ENCODE assay signal across 10 cellular contexts in the genomic region with DNA sequence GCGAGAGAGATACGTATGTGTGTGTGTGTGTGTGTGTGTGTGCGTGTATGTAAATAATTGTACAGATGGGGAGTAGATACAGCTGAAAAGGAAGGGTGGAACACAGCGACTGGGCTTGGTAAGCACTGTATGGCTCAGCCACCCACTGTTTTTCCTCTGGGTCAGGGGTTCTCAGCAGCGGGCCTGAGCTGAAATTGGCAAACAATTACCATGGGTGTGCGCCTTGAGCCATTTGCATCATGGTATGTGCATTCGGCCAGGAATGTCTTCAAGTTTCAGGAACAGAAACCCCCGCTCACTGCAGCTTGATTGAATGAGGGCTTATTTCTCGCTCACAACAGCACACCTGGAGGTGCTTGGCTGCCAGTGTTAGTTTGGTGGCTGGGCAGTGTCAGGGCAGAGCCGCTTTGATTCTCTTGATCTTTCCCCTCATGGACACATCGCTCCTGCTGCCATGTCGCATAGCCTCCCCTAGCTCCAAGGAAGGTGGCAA.
DNase-seq lines count a peak whose midpoint lies in the region; ATAC-seq and TF ChIP-seq lines count a peak whose summit lies in the region.
"Had no signal": no experiment of that assay in that cellular context is flagged by ENCODE, and none has a peak within 500 bp of the region (broad histone marks: within the 10 kb centered on the region; RNA-seq: fewer than 3 reads in every experiment).

No MANE protein-coding gene starts in this region.

- H3K27ac Mint-ChIP-seq in CD8-positive, alpha-beta memory T cell, result no peak overlapping the region

- DNase-seq in Daoy (ENCODE audit: low read depth) (peak; percentile 64), choroid plexus epithelial cell (ENCODE audit: low read depth) (peak; percentile 76), DMS53 treated with DMSO at 0.1 percent for 48 hours (lab: John Stamatoyannopoulos, UW; ENCODE audit: unreplicated experiment) (no peak), NCI-H1436 treated with DMSO at 0.1 percent for 48 hours (lab: John Stamatoyannopoulos, UW) (no peak), BE2C (no peak)
- no peak for DNase-seq in CD8-positive, alpha-beta memory T cell
- DNase-seq: amygdala had no signal

- ATAC-seq in GM19468 (IDR thresholded peaks at IDR 0.05; ENCODE audit: extremely low read depth, unreplicated experiment) (peak; percentile 41), HG03439 (IDR thresholded peaks at IDR 0.05; ENCODE audit: unreplicated experiment) (peak; percentile 61)

- H3K4me1 Mint-ChIP-seq in CD8-positive, alpha-beta memory T cell, result peaks cover 0 to 6% (median 0%) of the 10 kb centered on the region in 3 donors

- H3K4me3 Mint-ChIP-seq in CD8-positive, alpha-beta memory T cell, result no peak overlapping the region

- H3K4me3 ChIP-seq in choroid plexus epithelial cell (ENCODE audit: low read depth, low read length) (no peak overlapping the region), BE2C (ENCODE audit: low read depth, low read length) (no peak overlapping the region)
- H3K4me3 ChIP-seq in CD8-positive, alpha-beta memory T cell (ENCODE audit: low read length), result no peak overlapping the region
- H3K4me3 ChIP-seq: thoracic aorta had no signal

- H3K9me3 ChIP-seq in BE2C, result no peaks in the 10 kb centered on the region
- H3K9me3 ChIP-seq in CD8-positive, alpha-beta memory T cell (ENCODE audit: low read length), result no peaks in the 10 kb centered on the region
- H3K9me3 ChIP-seq: thoracic aorta had no signal

- H3K9me3 Mint-ChIP-seq in CD8-positive, alpha-beta memory T cell, result no peaks in the 10 kb centered on the region

- CTCF ChIA-PET in CD8-positive, alpha-beta memory T cell (lab: Charles Lee), result no interaction called here

- peaks cover 6% of the 10 kb centered on the region for H3K36me3 ChIP-seq in BE2C
- H3K36me3 ChIP-seq in CD8-positive, alpha-beta memory T cell (ENCODE audit: insufficient read depth, low read length), result no peaks in the 10 kb centered on the region
- H3K36me3 ChIP-seq: thoracic aorta had no signal

- no peak overlapping the region for H3K27ac ChIP-seq in CD8-positive, alpha-beta memory T cell (ENCODE audit: low read depth, low read length)
- H3K27ac ChIP-seq: thoracic aorta had no signal

- TF ChIP-seq CTCF in choroid plexus epithelial cell (conservative IDR thresholded peaks at IDR 0.05; ENCODE audit: low read depth, low read length) (no peak), BE2C (IDR thresholded peaks at IDR 0.05; ENCODE audit: low read depth, low read length) (no peak)

- no peaks in the 10 kb centered on the region for H3K27me3 ChIP-seq in BE2C
- H3K27me3 ChIP-seq in CD8-positive, alpha-beta memory T cell (ENCODE audit: insufficient read depth, low read length, poor library complexity, severe bottlenecking), result no peaks in the 10 kb centered on the region

- POLR2A ChIA-PET in CD8-positive, alpha-beta memory T cell (lab: Charles Lee), result no interaction called here

- no peaks in the 10 kb centered on the region for H3K27me3 Mint-ChIP-seq in CD8-positive, alpha-beta memory T cell

- peaks cover 19% of the 10 kb centered on the region for H3K4me1 ChIP-seq in BE2C
- H3K4me1 ChIP-seq in CD8-positive, alpha-beta memory T cell (ENCODE audit: insufficient read depth, low read length), result no peaks in the 10 kb centered on the region

- H3K36me3 Mint-ChIP-seq in CD8-positive, alpha-beta memory T cell, result peaks cover 13 to 22% (median 14%) of the 10 kb centered on the region in 3 donors

Comparison
In these comparisons a context has a peak if more than half of its experiments do, and no peak if none do; other contexts are left out.
1. DNase-seq: peak in Daoy (single experiment) and choroid plexus epithelial cell (single experiment); none in DMS53 treated with DMSO at 0.1 percent for 48 hours (single experiment), NCI-H1436 treated with DMSO at 0.1 percent for 48 hours (single experiment), BE2C (single experiment) and CD8-positive, alpha-beta memory T cell (0 of 5).